30 cellular contexts compared by ENCODE assay signal in genomic region chr12:67754933-67755697, GRCh38.
DNase-seq lines count a peak whose midpoint lies in the region; ATAC-seq and TF ChIP-seq lines count a peak whose summit lies in the region.
"Had no signal": no experiment of that assay in that cellular context is flagged by ENCODE, and none has a peak within 500 bp of the region (broad histone marks: within the 10 kb centered on the region; RNA-seq: fewer than 3 reads in every experiment).

No MANE protein-coding gene starts in this region.

- no peak overlapping the region for H3K4me3 Mint-ChIP-seq in activated naive CD8-positive, alpha-beta T cell treated with anti-CD3 and anti-CD28 coated beads, Interleukin-2, amount 10 ng/mL, durations not matched to agents 7 days and 5 days
- no peak overlapping the region for H3K4me3 Mint-ChIP-seq in activated naive CD8-positive, alpha-beta T cell treated with anti-CD3 and anti-CD28 coated beads for 36 hours
- no peak overlapping the region for H3K4me3 Mint-ChIP-seq in naive B cell
- H3K4me3 Mint-ChIP-seq: activated CD8-positive, alpha-beta T cell treated with anti-CD3 and anti-CD28 coated beads, Interleukin-2, amount 10 ng/mL, durations not matched to agents 7 days and 5 days; immature natural killer cell; T-helper 1 cell treated with Interleukin-12 subunit alpha and Interleukin-12 subunit beta and Interleukin-4 antibody, amounts not matched to agents 30 μg/mL and 1 μg/mL, for 36 hours had no signal

- DNase-seq in activated naive CD8-positive, alpha-beta T cell treated with anti-CD3 and anti-CD28 coated beads, Interleukin-2, amount 10 ng/mL, durations not matched to agents 7 days and 5 days = no peak
- no peak for DNase-seq in activated naive CD8-positive, alpha-beta T cell treated with anti-CD3 and anti-CD28 coated beads for 36 hours
- DNase-seq in left cardiac atrium = peak; percentile 48
- DNase-seq in naive B cell = peak; percentile 6
- peak in 1 of 2 donors; percentile 31 for DNase-seq in upper lobe of left lung
- DNase-seq in RPMI8226 = no peak
- DNase-seq in activated effector memory CD4-positive, alpha-beta T cell treated with anti-CD3 and anti-CD28 coated beads, Interleukin-2, amount 50 U/mL, for 16 hours = no peak
- DNase-seq: activated CD4-positive, alpha-beta T cell treated with anti-CD3 and anti-CD28 coated beads for 1 hour; activated CD8-positive, alpha-beta T cell treated with anti-CD3 and anti-CD28 coated beads, Interleukin-2, amount 10 ng/mL, durations not matched to agents 7 days and 5 days; activated gamma-delta T cell; activated T-cell treated with anti-CD3 and anti-CD28 coated beads for 4 hours; DMS53; effector memory CD4-positive, alpha-beta T cell; erythroblast; foreskin fibroblast; GDM1; hippocampal formation; immature natural killer cell; MM.1S; NCI-H1417 treated with DMSO at 0.1 percent for 48 hours; NCI-H510A; NK-92 treated with Interleukin-12 subunit alpha and Interleukin-12 subunit beta, amount 100 ng/mL, for 24 hours; Peyer's patch; posterior cingulate gyrus; substantia nigra had no signal

- no peak overlapping the region for H3K27ac ChIP-seq in upper lobe of left lung
- H3K27ac ChIP-seq: A549, Peyer's patch, vagina had no signal

- ATAC-seq in activated naive CD8-positive, alpha-beta T cell treated with anti-CD3 and anti-CD28 coated beads, Interleukin-2, amount 10 ng/mL, durations not matched to agents 7 days and 5 days (ENCODE audit: low read depth) = no peak
- peak; percentile 32 to 49 for ATAC-seq in left cardiac atrium
- peak; percentile 31 to 46 for ATAC-seq in naive B cell (ENCODE audit: low read depth in 2 of 2)
- ATAC-seq in upper lobe of left lung (ENCODE audit: low FRiP score in 2 of 2) = peak; percentile 54 to 76
- ATAC-seq in GM21515 (IDR thresholded peaks at IDR 0.05; ENCODE audit: unreplicated experiment) = no peak
- ATAC-seq: A549; activated CD8-positive, alpha-beta T cell treated with anti-CD3 and anti-CD28 coated beads, Interleukin-2, amount 10 ng/mL, durations not matched to agents 7 days and 5 days; K562 had no signal

- H3K36me3 ChIP-seq in upper lobe of left lung = no peaks in the 10 kb centered on the region
- H3K36me3 ChIP-seq: Peyer's patch, vagina had no signal

- 55 to 71% methylated on average over 9 of the region's 9 CpGs for WGBS in upper lobe of left lung, 2 donors

- TF ChIP-seq EP300 in upper lobe of left lung (IDR thresholded peaks at IDR 0.05) = no peak

- peaks cover 4% of the 10 kb centered on the region for H3K4me1 Mint-ChIP-seq in activated naive CD8-positive, alpha-beta T cell treated with anti-CD3 and anti-CD28 coated beads, Interleukin-2, amount 10 ng/mL, durations not matched to agents 7 days and 5 days
- H3K4me1 Mint-ChIP-seq in activated naive CD8-positive, alpha-beta T cell treated with anti-CD3 and anti-CD28 coated beads for 36 hours = peaks cover 21% of the 10 kb centered on the region
- peaks cover 19 to 26% (median 24%) of the 10 kb centered on the region in 3 donors for H3K4me1 Mint-ChIP-seq in naive B cell
- H3K4me1 Mint-ChIP-seq: immature natural killer cell had no signal

- H3K27me3 Mint-ChIP-seq in activated naive CD8-positive, alpha-beta T cell treated with anti-CD3 and anti-CD28 coated beads, Interleukin-2, amount 10 ng/mL, durations not matched to agents 7 days and 5 days = no peaks in the 10 kb centered on the region
- H3K27me3 Mint-ChIP-seq in activated naive CD8-positive, alpha-beta T cell treated with anti-CD3 and anti-CD28 coated beads for 36 hours = no peaks in the 10 kb centered on the region
- H3K27me3 Mint-ChIP-seq in naive B cell = peaks cover 0 to 7% (median 0%) of the 10 kb centered on the region in 3 donors

- H3K4me1 ChIP-seq in upper lobe of left lung = peaks cover 0 to 3% (median 0%) of the 10 kb centered on the region in 4 donors
- H3K4me1 ChIP-seq: A549, vagina had no signal

- TF ChIP-seq POLR2A in upper lobe of left lung (IDR thresholded peaks at IDR 0.05) = no peak

- H3K9me3 ChIP-seq in upper lobe of left lung = no peaks in the 10 kb centered on the region
- H3K9me3 ChIP-seq: A549, Peyer's patch, vagina had no signal

- POLR2A ChIA-PET in activated naive CD8-positive, alpha-beta T cell treated with anti-CD3 and anti-CD28 coated beads, Interleukin-2, amount 10 ng/mL, durations not matched to agents 7 days and 5 days (lab: Charles Lee) = no interaction called here

- intact Hi-C loops in left cardiac atrium (cut with DNase I) = no loop called here

- peak overlapping the region; percentile 46 for H3K27ac Mint-ChIP-seq in activated naive CD8-positive, alpha-beta T cell treated with anti-CD3 and anti-CD28 coated beads, Interleukin-2, amount 10 ng/mL, durations not matched to agents 7 days and 5 days
- no peak overlapping the region for H3K27ac Mint-ChIP-seq in activated naive CD8-positive, alpha-beta T cell treated with anti-CD3 and anti-CD28 coated beads for 36 hours
- H3K27ac Mint-ChIP-seq in naive B cell = no peak overlapping the region
- H3K27ac Mint-ChIP-seq: activated CD8-positive, alpha-beta T cell treated with anti-CD3 and anti-CD28 coated beads, Interleukin-2, amount 10 ng/mL, durations not matched to agents 7 days and 5 days; immature natural killer cell; T-helper 1 cell treated with Interleukin-12 subunit alpha and Interleukin-12 subunit beta and Interleukin-4 antibody, amounts not matched to agents 30 μg/mL and 1 μg/mL, for 36 hours had no signal

- peaks cover 1% of the 10 kb centered on the region for H3K9me3 Mint-ChIP-seq in activated naive CD8-positive, alpha-beta T cell treated with anti-CD3 and anti-CD28 coated beads, Interleukin-2, amount 10 ng/mL, durations not matched to agents 7 days and 5 days
- H3K9me3 Mint-ChIP-seq in activated naive CD8-positive, alpha-beta T cell treated with anti-CD3 and anti-CD28 coated beads for 36 hours = peaks cover 3% of the 10 kb centered on the region
- H3K9me3 Mint-ChIP-seq in naive B cell = no peaks in the 10 kb centered on the region
- H3K9me3 Mint-ChIP-seq: immature natural killer cell; T-helper 1 cell treated with Interleukin-12 subunit alpha and Interleukin-12 subunit beta and Interleukin-4 antibody, amounts not matched to agents 30 μg/mL and 1 μg/mL, for 36 hours had no signal

- TF ChIP-seq CTCF in upper lobe of left lung (IDR thresholded peaks at IDR 0.05) = no peak

- no peaks in the 10 kb centered on the region for H3K27me3 ChIP-seq in upper lobe of left lung
- H3K27me3 ChIP-seq: Peyer's patch, vagina had no signal

- H3K4me3 ChIP-seq in upper lobe of left lung = no peak overlapping the region
- H3K4me3 ChIP-seq: A549, K562, Peyer's patch, vagina had no signal

- H3K36me3 Mint-ChIP-seq in activated naive CD8-positive, alpha-beta T cell treated with anti-CD3 and anti-CD28 coated beads, Interleukin-2, amount 10 ng/mL, durations not matched to agents 7 days and 5 days = peaks cover 2% of the 10 kb centered on the region
- H3K36me3 Mint-ChIP-seq in activated naive CD8-positive, alpha-beta T cell treated with anti-CD3 and anti-CD28 coated beads for 36 hours = peaks cover 3% of the 10 kb centered on the region
- H3K36me3 Mint-ChIP-seq in naive B cell = no peaks in the 10 kb centered on the region

Comparison
In these comparisons a context has a peak if more than half of its experiments do, and no peak if none do; other contexts are left out.
1. ATAC-seq: peak in left cardiac atrium (2 of 2), naive B cell (2 of 2) and upper lobe of left lung (2 of 2); none in activated naive CD8-positive, alpha-beta T cell treated with anti-CD3 and anti-CD28 coated beads, Interleukin-2, amount 10 ng/mL, durations not matched to agents 7 days and 5 days (single experiment) and GM21515 (single experiment).
2. DNase-seq: peak in left cardiac atrium (single experiment) and naive B cell (single experiment); none in activated naive CD8-positive, alpha-beta T cell treated with anti-CD3 and anti-CD28 coated beads, Interleukin-2, amount 10 ng/mL, durations not matched to agents 7 days and 5 days (single experiment), activated naive CD8-positive, alpha-beta T cell treated with anti-CD3 and anti-CD28 coated beads for 36 hours (single experiment), RPMI8226 (single experiment) and activated effector memory CD4-positive, alpha-beta T cell treated with anti-CD3 and anti-CD28 coated beads, Interleukin-2, amount 50 U/mL, for 16 hours (single experiment).